Comparison of ENCODE assay signal across 25 cellular contexts in the genomic region with DNA sequence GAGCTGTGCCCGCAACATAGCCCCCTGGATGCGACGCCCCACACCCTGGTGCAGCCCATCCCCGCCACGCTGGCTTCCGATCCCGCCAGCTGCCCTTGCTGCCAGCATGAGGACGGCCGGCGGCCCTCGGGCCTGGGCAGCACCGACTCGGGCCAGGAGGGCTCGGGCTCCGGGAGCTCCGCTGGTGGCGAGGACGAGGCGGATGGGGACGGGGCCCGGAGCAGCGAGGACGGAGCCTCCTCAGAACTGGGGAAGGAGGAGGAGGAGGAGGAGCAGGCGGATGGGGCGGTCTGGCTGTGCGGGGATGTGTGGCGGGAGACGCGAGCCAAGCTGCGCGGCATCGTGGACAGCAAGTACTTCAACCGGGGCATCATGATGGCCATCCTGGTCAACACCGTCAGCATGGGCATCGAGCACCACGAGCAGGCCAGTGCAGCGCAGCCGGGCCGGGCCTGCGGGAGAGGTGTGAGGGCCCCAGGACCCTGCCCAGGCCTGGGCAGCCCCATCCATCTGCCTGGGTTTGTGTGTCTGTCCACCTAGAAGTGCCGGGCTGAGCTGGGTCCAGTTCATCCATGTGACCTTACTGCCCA.
"Had no signal": no experiment of that assay in that cellular context is flagged by ENCODE, and none has a peak within 500 bp of the region (broad histone marks: within the 10 kb centered on the region; RNA-seq: fewer than 3 reads in every experiment).

No MANE protein-coding gene starts in this region.

- H3K9me3 ChIP-seq: colonic mucosa, esophagus squamous epithelium, gastrocnemius medialis had no signal

- ATAC-seq: effector memory CD8-positive, alpha-beta T cell; esophagus mucosa; foreskin keratinocyte; gastrocnemius medialis; gastroesophageal sphincter; heart left ventricle; heart right ventricle had no signal

- H3K27ac ChIP-seq: colonic mucosa, coronary artery, epithelial cell of prostate, esophagus muscularis mucosa, esophagus squamous epithelium, foreskin keratinocyte, gastrocnemius medialis, gastroesophageal sphincter, heart left ventricle, heart right ventricle had no signal

- H3K9me3 Mint-ChIP-seq: dendritic cell treated with granulocyte-macrophage colony-stimulating factor and Interleukin-4, amounts not matched to agents 40 ng/mL and 50 ng/mL, for 4 days; effector memory CD8-positive, alpha-beta T cell; endodermal cell had no signal

- H3K27ac Mint-ChIP-seq: dendritic cell treated with granulocyte-macrophage colony-stimulating factor and Interleukin-4, amounts not matched to agents 40 ng/mL and 50 ng/mL, for 4 days; endodermal cell had no signal

- H3K4me3 ChIP-seq: colonic mucosa, coronary artery, dorsolateral prefrontal cortex, esophagus muscularis mucosa, esophagus squamous epithelium, gastrocnemius medialis, gastroesophageal sphincter, heart left ventricle, heart right ventricle had no signal

- DNase-seq: colonic mucosa; cortex of kidney; dermis blood vessel endothelial cell; dorsolateral prefrontal cortex; effector CD4-positive, alpha-beta T cell; effector CD8-positive, alpha-beta T cell; effector memory CD4-positive, alpha-beta T cell; effector memory CD8-positive, alpha-beta T cell; endodermal cell; erythroblast; esophagus squamous epithelium; foreskin fibroblast; foreskin keratinocyte; foreskin melanocyte; gastrocnemius medialis; glutamatergic neuron; head of caudate nucleus; heart left ventricle; heart right ventricle had no signal

- H3K36me3 ChIP-seq: colonic mucosa, esophagus muscularis mucosa, esophagus squamous epithelium, gastrocnemius medialis, gastroesophageal sphincter, heart left ventricle, heart right ventricle had no signal

- H3K27me3 ChIP-seq: colonic mucosa, dorsolateral prefrontal cortex had no signal

- H3K4me1 Mint-ChIP-seq: endodermal cell had no signal

- H3K4me3 Mint-ChIP-seq: dendritic cell treated with granulocyte-macrophage colony-stimulating factor and Interleukin-4, amounts not matched to agents 40 ng/mL and 50 ng/mL, for 4 days; effector memory CD8-positive, alpha-beta T cell; endodermal cell had no signal

- H3K4me1 ChIP-seq: colonic mucosa, esophagus muscularis mucosa, esophagus squamous epithelium, foreskin keratinocyte, gastrocnemius medialis, gastroesophageal sphincter, heart left ventricle, heart right ventricle had no signal
